In genomic region chr7:91299952-91300775, GRCh38 we compare ENCODE assay signal across 1 cellular context.
TF ChIP-seq lines count a peak whose summit lies in the region.

No MANE protein-coding gene starts in this region.

TF ChIP-seq in K562, 482 proteins besides CTCF, POLR2A, EP300 and RAD21 (continued from another document and continues in another):
- TF ChIP-seq, protein P1, sequence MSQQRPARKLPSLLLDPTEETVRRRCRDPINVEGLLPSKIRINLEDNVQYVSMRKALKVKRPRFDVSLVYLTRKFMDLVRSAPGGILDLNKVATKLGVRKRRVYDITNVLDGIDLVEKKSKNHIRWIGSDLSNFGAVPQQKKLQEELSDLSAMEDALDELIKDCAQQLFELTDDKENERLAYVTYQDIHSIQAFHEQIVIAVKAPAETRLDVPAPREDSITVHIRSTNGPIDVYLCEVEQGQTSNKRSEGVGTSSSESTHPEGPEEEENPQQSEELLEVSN (IDR thresholded peaks at IDR 0.05; ENCODE audit: borderline replicate concordance in 1 of 2, extremely low read depth in 1 of 2, insufficient read depth in 1 of 2, insufficient read length in 1 of 2, low read depth in 1 of 2, low read length in 1 of 2, poor library complexity in 1 of 2, severe bottlenecking in 1 of 2), result peak in 1 of 2 experiments; percentile 48
- TF ChIP-seq ZNF444 (CRISPR knock-in tag; IDR thresholded peaks at IDR 0.05) (no peak), ZNF583 (CRISPR knock-in tag; IDR thresholded peaks at IDR 0.05) (no peak), ZNF239 (CRISPR knock-in tag; IDR thresholded peaks at IDR 0.05) (no peak), STAT5A (IDR thresholded peaks at IDR 0.05; ENCODE audit: borderline replicate concordance, low read length) (peak; percentile 98), ZNF408 (CRISPR knock-in tag; IDR thresholded peaks at IDR 0.05; ENCODE audit: low read depth) (no peak), ARID2 (IDR thresholded peaks at IDR 0.05) (no peak), U2AF2 (optimal IDR thresholded peaks at IDR 0.05; ENCODE audit: low read depth, low read length) (no peak), CC2D1A (IDR thresholded peaks at IDR 0.05) (peak; percentile 99), E2F8 (IDR thresholded peaks at IDR 0.05; ENCODE audit: low read depth, partially characterized antibody) (peak; percentile 10), SRSF7 (optimal IDR thresholded peaks at IDR 0.05; ENCODE audit: low read depth, low read length) (no peak), MEF2A (IDR thresholded peaks at IDR 0.05; ENCODE audit: control insufficient read depth, low read depth, low read length) (no peak), ZNF253 (CRISPR knock-in tag; conservative IDR thresholded peaks at IDR 0.05) (0 out of 2 replicates have a peak, but pooled peaks have one; percentile 41), NR2F6 (CRISPR knock-in tag; IDR thresholded peaks at IDR 0.05) (no peak), FOXJ2 (tag; IDR thresholded peaks at IDR 0.05) (no peak), SMAD3 (CRISPR knock-in tag; conservative IDR thresholded peaks at IDR 0.05) (0 out of 2 replicates have a peak, but pooled peaks have one; percentile 34), TFE3 (CRISPR knock-in tag; IDR thresholded peaks at IDR 0.05) (no peak), NUFIP1 (IDR thresholded peaks at IDR 0.05; ENCODE audit: partially characterized antibody) (peak; percentile 33), SMARCA4 (IDR thresholded peaks at IDR 0.05) (peak; percentile 99), SMARCC2 (IDR thresholded peaks at IDR 0.05; ENCODE audit: low read depth) (peak; percentile 93), ZNF224 (CRISPR knock-in tag; IDR thresholded peaks at IDR 0.05) (no peak), SAP30 (IDR thresholded peaks at IDR 0.05; ENCODE audit: borderline replicate concordance, insufficient read depth, low read depth, low read length, poor library complexity, severe bottlenecking) (no peak), TFAM (CRISPR knock-in tag; conservative IDR thresholded peaks at IDR 0.05) (no peak), HLTF (IDR thresholded peaks at IDR 0.05) (peak; percentile 73), HCFC1 (IDR thresholded peaks at IDR 0.05; ENCODE audit: low read depth, low read length) (no peak), PRMT5 (CRISPR knock-in tag; IDR thresholded peaks at IDR 0.05) (no peak), ZNF699 (CRISPR knock-in tag; IDR thresholded peaks at IDR 0.05; ENCODE audit: insufficient replicate concordance) (no peak), HOXB6 (CRISPR knock-in tag; IDR thresholded peaks at IDR 0.05; ENCODE audit: borderline replicate concordance) (no peak), GATA2 (CRISPR knock-in tag; IDR thresholded peaks at IDR 0.05) (peak; percentile 93), ZNF584 (CRISPR knock-in tag; IDR thresholded peaks at IDR 0.05; ENCODE audit: low read depth) (0 out of 2 replicates have a peak, but pooled peaks have one; percentile 77), TCF3 (CRISPR knock-in tag; IDR thresholded peaks at IDR 0.05) (peak; percentile 98), ZKSCAN8 (CRISPR knock-in tag; IDR thresholded peaks at IDR 0.05) (peak; percentile 70), CEBPG (CRISPR knock-in tag; IDR thresholded peaks at IDR 0.05) (no peak), CEBPG (tag; conservative IDR thresholded peaks at IDR 0.05 in 1 of 2, IDR thresholded peaks at IDR 0.05 in 1 of 2) (no peak), ILF3 (IDR thresholded peaks at IDR 0.05; ENCODE audit: borderline replicate concordance) (no peak), RBM17 (IDR thresholded peaks at IDR 0.05; ENCODE audit: borderline replicate concordance, low read depth, low read length) (no peak), PML (IDR thresholded peaks at IDR 0.05; ENCODE audit: low read length) (peak; percentile 99), ZNF668 (CRISPR knock-in tag; IDR thresholded peaks at IDR 0.05) (0 out of 2 replicates have a peak, but pooled peaks have one; percentile 24), PTTG1 (tag; IDR thresholded peaks at IDR 0.05; ENCODE audit: low read depth) (no peak), ZNF212 (CRISPR knock-in tag; IDR thresholded peaks at IDR 0.05) (no peak), GABPB1 (CRISPR knock-in tag; IDR thresholded peaks at IDR 0.05) (no peak; the same call in 1 of the 2 replicates), ARHGAP35 (IDR thresholded peaks at IDR 0.05; ENCODE audit: partially characterized antibody) (no peak), ZNF778 (CRISPR knock-in tag; IDR thresholded peaks at IDR 0.05) (no peak), MCM3 (IDR thresholded peaks at IDR 0.05) (no peak), ZNF140 (CRISPR knock-in tag; IDR thresholded peaks at IDR 0.05) (no peak), BCOR (IDR thresholded peaks at IDR 0.05) (peak; percentile 57; the same call in 1 of the 2 replicates), SUPT5H (IDR thresholded peaks at IDR 0.05) (peak; percentile 48), E2F4 (CRISPR knock-in tag; IDR thresholded peaks at IDR 0.05; ENCODE audit: low read depth) (no peak), E4F1 (CRISPR knock-in tag; IDR thresholded peaks at IDR 0.05; ENCODE audit: borderline replicate concordance) (no peak), FOXM1 (IDR thresholded peaks at IDR 0.05; ENCODE audit: low read depth) (peak; percentile 98), FOXM1 (CRISPR knock-in tag; IDR thresholded peaks at IDR 0.05; ENCODE audit: low read depth) (no peak), HDAC1 (IDR thresholded peaks at IDR 0.05) (peak; percentile 44 to 92; a peak in 3 of 4 replicates), NR2C1 (IDR thresholded peaks at IDR 0.05) (peak; percentile 70), NR2C1 (tag; IDR thresholded peaks at IDR 0.05) (peak; percentile 60; the same call in 1 of the 2 replicates), SAFB2 (IDR thresholded peaks at IDR 0.05; ENCODE audit: borderline replicate concordance, low read depth, low read length, severe bottlenecking) (no peak), KAT8 (IDR thresholded peaks at IDR 0.05; ENCODE audit: low read depth) (no peak)
- TF ChIP-seq, protein P2, sequence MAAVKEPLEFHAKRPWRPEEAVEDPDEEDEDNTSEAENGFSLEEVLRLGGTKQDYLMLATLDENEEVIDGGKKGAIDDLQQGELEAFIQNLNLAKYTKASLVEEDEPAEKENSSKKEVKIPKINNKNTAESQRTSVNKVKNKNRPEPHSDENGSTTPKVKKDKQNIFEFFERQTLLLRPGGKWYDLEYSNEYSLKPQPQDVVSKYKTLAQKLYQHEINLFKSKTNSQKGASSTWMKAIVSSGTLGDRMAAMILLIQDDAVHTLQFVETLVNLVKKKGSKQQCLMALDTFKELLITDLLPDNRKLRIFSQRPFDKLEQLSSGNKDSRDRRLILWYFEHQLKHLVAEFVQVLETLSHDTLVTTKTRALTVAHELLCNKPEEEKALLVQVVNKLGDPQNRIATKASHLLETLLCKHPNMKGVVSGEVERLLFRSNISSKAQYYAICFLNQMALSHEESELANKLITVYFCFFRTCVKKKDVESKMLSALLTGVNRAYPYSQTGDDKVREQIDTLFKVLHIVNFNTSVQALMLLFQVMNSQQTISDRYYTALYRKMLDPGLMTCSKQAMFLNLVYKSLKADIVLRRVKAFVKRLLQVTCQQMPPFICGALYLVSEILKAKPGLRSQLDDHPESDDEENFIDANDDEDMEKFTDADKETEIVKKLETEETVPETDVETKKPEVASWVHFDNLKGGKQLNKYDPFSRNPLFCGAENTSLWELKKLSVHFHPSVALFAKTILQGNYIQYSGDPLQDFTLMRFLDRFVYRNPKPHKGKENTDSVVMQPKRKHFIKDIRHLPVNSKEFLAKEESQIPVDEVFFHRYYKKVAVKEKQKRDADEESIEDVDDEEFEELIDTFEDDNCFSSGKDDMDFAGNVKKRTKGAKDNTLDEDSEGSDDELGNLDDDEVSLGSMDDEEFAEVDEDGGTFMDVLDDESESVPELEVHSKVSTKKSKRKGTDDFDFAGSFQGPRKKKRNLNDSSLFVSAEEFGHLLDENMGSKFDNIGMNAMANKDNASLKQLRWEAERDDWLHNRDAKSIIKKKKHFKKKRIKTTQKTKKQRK (IDR thresholded peaks at IDR 0.05; ENCODE audit: borderline replicate concordance, low read depth, low read length), result no peak
- TF ChIP-seq, protein P3, sequence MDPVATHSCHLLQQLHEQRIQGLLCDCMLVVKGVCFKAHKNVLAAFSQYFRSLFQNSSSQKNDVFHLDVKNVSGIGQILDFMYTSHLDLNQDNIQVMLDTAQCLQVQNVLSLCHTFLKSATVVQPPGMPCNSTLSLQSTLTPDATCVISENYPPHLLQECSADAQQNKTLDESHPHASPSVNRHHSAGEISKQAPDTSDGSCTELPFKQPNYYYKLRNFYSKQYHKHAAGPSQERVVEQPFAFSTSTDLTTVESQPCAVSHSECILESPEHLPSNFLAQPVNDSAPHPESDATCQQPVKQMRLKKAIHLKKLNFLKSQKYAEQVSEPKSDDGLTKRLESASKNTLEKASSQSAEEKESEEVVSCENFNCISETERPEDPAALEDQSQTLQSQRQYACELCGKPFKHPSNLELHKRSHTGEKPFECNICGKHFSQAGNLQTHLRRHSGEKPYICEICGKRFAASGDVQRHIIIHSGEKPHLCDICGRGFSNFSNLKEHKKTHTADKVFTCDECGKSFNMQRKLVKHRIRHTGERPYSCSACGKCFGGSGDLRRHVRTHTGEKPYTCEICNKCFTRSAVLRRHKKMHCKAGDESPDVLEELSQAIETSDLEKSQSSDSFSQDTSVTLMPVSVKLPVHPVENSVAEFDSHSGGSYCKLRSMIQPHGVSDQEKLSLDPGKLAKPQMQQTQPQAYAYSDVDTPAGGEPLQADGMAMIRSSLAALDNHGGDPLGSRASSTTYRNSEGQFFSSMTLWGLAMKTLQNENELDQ (CRISPR knock-in tag; IDR thresholded peaks at IDR 0.05; ENCODE audit: borderline replicate concordance), result no peak
- TF ChIP-seq, protein P4, sequence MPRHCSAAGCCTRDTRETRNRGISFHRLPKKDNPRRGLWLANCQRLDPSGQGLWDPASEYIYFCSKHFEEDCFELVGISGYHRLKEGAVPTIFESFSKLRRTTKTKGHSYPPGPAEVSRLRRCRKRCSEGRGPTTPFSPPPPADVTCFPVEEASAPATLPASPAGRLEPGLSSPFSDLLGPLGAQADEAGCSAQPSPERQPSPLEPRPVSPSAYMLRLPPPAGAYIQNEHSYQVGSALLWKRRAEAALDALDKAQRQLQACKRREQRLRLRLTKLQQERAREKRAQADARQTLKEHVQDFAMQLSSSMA (CRISPR knock-in tag; IDR thresholded peaks at IDR 0.05), result no peak
- TF ChIP-seq, protein P5, sequence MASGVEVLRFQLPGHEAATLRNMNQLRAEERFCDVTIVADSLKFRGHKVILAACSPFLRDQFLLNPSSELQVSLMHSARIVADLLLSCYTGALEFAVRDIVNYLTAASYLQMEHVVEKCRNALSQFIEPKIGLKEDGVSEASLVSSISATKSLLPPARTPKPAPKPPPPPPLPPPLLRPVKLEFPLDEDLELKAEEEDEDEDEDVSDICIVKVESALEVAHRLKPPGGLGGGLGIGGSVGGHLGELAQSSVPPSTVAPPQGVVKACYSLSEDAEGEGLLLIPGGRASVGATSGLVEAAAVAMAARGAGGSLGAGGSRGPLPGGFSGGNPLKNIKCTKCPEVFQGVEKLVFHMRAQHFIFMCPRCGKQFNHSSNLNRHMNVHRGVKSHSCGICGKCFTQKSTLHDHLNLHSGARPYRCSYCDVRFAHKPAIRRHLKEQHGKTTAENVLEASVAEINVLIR (CRISPR knock-in tag; IDR thresholded peaks at IDR 0.05), result no peak
